ENCODE assay signal across 16 cellular contexts in the genomic region with DNA sequence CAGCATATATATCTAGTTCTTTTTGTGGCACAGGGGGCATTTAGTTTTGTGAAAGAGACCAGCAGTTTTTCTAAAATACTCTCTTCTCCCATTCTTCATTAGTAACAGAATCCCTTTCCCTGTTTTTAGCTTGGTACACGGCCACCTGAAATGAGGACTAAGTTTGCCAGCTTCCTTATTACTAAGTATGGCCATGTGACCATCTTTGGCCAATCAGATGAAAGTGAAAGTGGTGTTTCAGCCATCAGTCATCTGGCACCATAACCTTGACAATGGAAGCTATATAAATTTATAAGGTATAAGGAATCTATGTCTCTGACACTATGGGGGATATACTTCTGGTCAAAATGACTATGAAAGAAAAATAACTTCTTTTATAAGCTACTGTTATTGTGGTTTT.
DNase-seq lines count a peak whose midpoint lies in the region; ATAC-seq and TF ChIP-seq lines count a peak whose summit lies in the region.
"Had no signal": no experiment of that assay in that cellular context is flagged by ENCODE, and none has a peak within 500 bp of the region (broad histone marks: within the 10 kb centered on the region; RNA-seq: fewer than 3 reads in every experiment).

No MANE protein-coding gene starts in this region.

- H3K27me3 ChIP-seq in SU-DHL-6 (ENCODE audit: low read length): no peaks in the 10 kb centered on the region
- H3K27me3 ChIP-seq: neural progenitor cell, vagina had no signal

- H3K27ac Mint-ChIP-seq in activated CD4-positive, alpha-beta T cell treated with anti-CD3 and anti-CD28 coated beads for 36 hours: peak overlapping the region; percentile 70
- no peak overlapping the region for H3K27ac Mint-ChIP-seq in HFFc6
- H3K27ac Mint-ChIP-seq: brain, neural progenitor cell had no signal

- H3K9me3 ChIP-seq in SU-DHL-6 (ENCODE audit: insufficient read depth, low read length): no peaks in the 10 kb centered on the region
- H3K9me3 ChIP-seq: left ventricle myocardium inferior, vagina had no signal

- CTCF ChIA-PET in activated CD4-positive, alpha-beta T cell treated with anti-CD3 and anti-CD28 coated beads for 36 hours (lab: Charles Lee): interaction anchor here (1.2 to 1.3 kb wide), 2 partner anchors 25 to 56 kb away, joined by 4 to 5 read pairs; no protein-coding TSS in a partner anchor

- intact Hi-C loops in activated CD4-positive, alpha-beta T cell treated with anti-CD3 and anti-CD28 coated beads for 36 hours (cut with DNase I, micrococcal nuclease): loop anchor here in 1 of 2 experiments (10.0 kb wide), 1 partner anchor 315 kb away; no protein-coding TSS in a partner anchor

- DNase-seq in activated CD4-positive, alpha-beta T cell treated with anti-CD3 and anti-CD28 coated beads for 36 hours: peak; percentile 35
- no peak for DNase-seq in activated CD4-positive, alpha-beta T cell treated with anti-CD3 and anti-CD28 coated beads for 4 hours
- DNase-seq in HS-5 (ENCODE audit: low read depth) (peak; percentile 14), glomerular visceral epithelial cell (ENCODE audit: extremely low spot score) (peak; percentile 3), HFFc6 (no peak), AG08396 (ENCODE audit: low spot score) (no peak)
- DNase-seq: effector memory CD8-positive, alpha-beta T cell; head of caudate nucleus; IMR-90; left ventricle myocardium inferior had no signal

- H3K9me3 Mint-ChIP-seq in activated CD4-positive, alpha-beta T cell treated with anti-CD3 and anti-CD28 coated beads for 36 hours (ENCODE audit: low read depth): no peaks in the 10 kb centered on the region
- peaks cover 49% of the 10 kb centered on the region for H3K9me3 Mint-ChIP-seq in HFFc6
- H3K9me3 Mint-ChIP-seq: brain; effector memory CD8-positive, alpha-beta T cell; neural progenitor cell had no signal

- peak overlapping the region; percentile 10 for H3K4me2 ChIP-seq in SU-DHL-6 (ENCODE audit: low read depth, low read length, poor library complexity, severe bottlenecking)
- H3K4me2 ChIP-seq: neural progenitor cell had no signal

- no peak for ATAC-seq in activated CD4-positive, alpha-beta T cell treated with anti-CD3 and anti-CD28 coated beads for 36 hours
- no peak for ATAC-seq in GM21619 (IDR thresholded peaks at IDR 0.05; ENCODE audit: unreplicated experiment)
- ATAC-seq: effector memory CD8-positive, alpha-beta T cell had no signal

- H3K9ac ChIP-seq in SU-DHL-6 (ENCODE audit: low read length): no peak overlapping the region
- H3K9ac ChIP-seq: neural progenitor cell had no signal

- no peaks in the 10 kb centered on the region for H3K27me3 Mint-ChIP-seq in activated CD4-positive, alpha-beta T cell treated with anti-CD3 and anti-CD28 coated beads for 36 hours
- H3K27me3 Mint-ChIP-seq in HFFc6 (ENCODE audit: insufficient read depth): no peaks in the 10 kb centered on the region
- H3K27me3 Mint-ChIP-seq: brain; effector memory CD8-positive, alpha-beta T cell had no signal

- no peaks in the 10 kb centered on the region for H3K9me2 ChIP-seq in SU-DHL-6 (replicated peaks; ENCODE audit: insufficient read depth, low read length)

- H3K4me1 Mint-ChIP-seq in activated CD4-positive, alpha-beta T cell treated with anti-CD3 and anti-CD28 coated beads for 36 hours: peaks cover 60% of the 10 kb centered on the region
- no peaks in the 10 kb centered on the region for H3K4me1 Mint-ChIP-seq in HFFc6 (ENCODE audit: low read depth)

- no peak overlapping the region for H3K4me3 ChIP-seq in SU-DHL-6 (ENCODE audit: insufficient read depth, low read length, poor library complexity, severe bottlenecking)
- H3K4me3 ChIP-seq: left ventricle myocardium inferior, neural progenitor cell, skin epidermis, vagina had no signal

- TF ChIP-seq CTCF in SU-DHL-6 (IDR thresholded peaks at IDR 0.05; ENCODE audit: insufficient read depth, low read length, poor library complexity, severe bottlenecking) (no peak), HFFc6 (IDR thresholded peaks at IDR 0.05) (no peak)

- no peak overlapping the region for H2AFZ ChIP-seq in SU-DHL-6 (ENCODE audit: low read depth, low read length, severe bottlenecking)
- H2AFZ ChIP-seq: neural progenitor cell had no signal

- H3K27ac ChIP-seq in SU-DHL-6 (ENCODE audit: low read depth, low read length): no peak overlapping the region
- H3K27ac ChIP-seq: left ventricle myocardium inferior, neural progenitor cell, skin epidermis, vagina had no signal

- H3K4me3 Mint-ChIP-seq in activated CD4-positive, alpha-beta T cell treated with anti-CD3 and anti-CD28 coated beads for 36 hours: no peak overlapping the region
- no peak overlapping the region for H3K4me3 Mint-ChIP-seq in HFFc6
- H3K4me3 Mint-ChIP-seq: brain; effector memory CD8-positive, alpha-beta T cell; neural progenitor cell had no signal

- H3F3A ChIP-seq in SU-DHL-6 (ENCODE audit: insufficient read depth): no peaks in the 10 kb centered on the region

- POLR2A ChIA-PET in activated CD4-positive, alpha-beta T cell treated with anti-CD3 and anti-CD28 coated beads for 36 hours (lab: Charles Lee): interaction anchor here (0.6 to 0.7 kb wide), 2 partner anchors 123 to 996 kb away, joined by 4 to 6 read pairs; no protein-coding TSS in a partner anchor

- no peaks in the 10 kb centered on the region for H3K36me3 Mint-ChIP-seq in activated CD4-positive, alpha-beta T cell treated with anti-CD3 and anti-CD28 coated beads for 36 hours (ENCODE audit: low read depth)
- no peaks in the 10 kb centered on the region for H3K36me3 Mint-ChIP-seq in HFFc6 (ENCODE audit: low read depth)
- H3K36me3 Mint-ChIP-seq: brain, neural progenitor cell had no signal

- H3K36me3 ChIP-seq in SU-DHL-6 (ENCODE audit: low read length): no peaks in the 10 kb centered on the region
- H3K36me3 ChIP-seq: left ventricle myocardium inferior, neural progenitor cell, vagina had no signal

- no peaks in the 10 kb centered on the region for H3K79me2 ChIP-seq in SU-DHL-6 (ENCODE audit: insufficient read depth, low read length)

- H4K20me1 ChIP-seq in SU-DHL-6 (ENCODE audit: low read depth, low read length): no peaks in the 10 kb centered on the region

Comparison
In these comparisons a context has a peak if more than half of its experiments do, and no peak if none do; other contexts are left out.
1. DNase-seq: peak in activated CD4-positive, alpha-beta T cell treated with anti-CD3 and anti-CD28 coated beads for 36 hours (single experiment), HS-5 (single experiment) and glomerular visceral epithelial cell (single experiment); none in activated CD4-positive, alpha-beta T cell treated with anti-CD3 and anti-CD28 coated beads for 4 hours (0 of 2), HFFc6 (single experiment) and AG08396 (single experiment).